36 cellular contexts compared by ENCODE assay signal in the genomic region with DNA sequence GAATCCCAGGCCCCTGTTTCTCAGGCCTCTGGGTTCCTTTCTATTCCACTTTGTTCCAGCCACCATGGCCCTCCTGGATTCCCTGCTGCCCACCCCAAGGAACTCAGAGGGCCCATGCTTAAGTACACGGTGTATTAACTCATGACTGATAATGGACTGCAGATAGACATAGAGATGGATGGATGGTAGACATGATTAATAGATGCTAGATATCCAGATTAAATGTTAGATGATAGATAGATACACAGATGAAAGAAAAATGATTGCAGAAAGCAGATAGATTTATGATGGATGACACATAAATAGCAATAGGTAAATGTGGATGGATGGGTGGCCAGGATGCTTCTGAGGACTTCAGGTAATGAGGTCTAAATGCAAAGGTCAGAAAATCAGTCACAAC.
"Had no signal": no experiment of that assay in that cellular context is flagged by ENCODE, and none has a peak within 500 bp of the region (broad histone marks: within the 10 kb centered on the region; RNA-seq: fewer than 3 reads in every experiment).

No MANE protein-coding gene starts in this region.

- H3K9me3 ChIP-seq: MG63 had no signal

- H3K36me3 ChIP-seq: MG63 had no signal

- H3K27me3 ChIP-seq: MG63 had no signal

- DNase-seq: Kasumi-1, MG63, MM.1S, MV-4-11, NCI-H1048, NCI-H1092, NCI-H1092 treated with DMSO at 0.1 percent for 48 hours, NCI-H1105, NCI-H1105 treated with DMSO at 0.1 percent for 48 hours, NCI-H1417, NCI-H1417 treated with DMSO at 0.1 percent for 48 hours, NCI-H1436, NCI-H1436 treated with DMSO at 0.1 percent for 48 hours, NCI-H146, NCI-H1694, NCI-H1694 treated with DMSO at 0.1 percent for 48 hours, NCI-H187, NCI-H187 treated with DMSO at 0.1 percent for 48 hours, NCI-H1930, NCI-H2029, NCI-H2029 treated with DMSO at 0.1 percent for 48 hours, NCI-H2081, NCI-H2081 treated with DMSO at 0.1 percent for 48 hours, NCI-H2107, NCI-H2171, NCI-H2171 treated with DMSO at 0.1 percent for 48 hours, NCI-H2227 treated with DMSO at 0.1 percent for 48 hours, NCI-H226, NCI-H345, NCI-H446, NCI-H446 treated with DMSO at 0.1 percent for 48 hours, NCI-H510A, NCI-H510A treated with DMSO at 0.1 percent for 48 hours, NCI-H524, NCI-H524 treated with DMSO at 0.1 percent for 48 hours, NCI-H526 had no signal

- H3K4me3 ChIP-seq: MG63 had no signal
